In genomic region chr1:12644829-12645228, GRCh38 we compare ENCODE assay signal across 33 cellular contexts. TPM values are rescaled to one million over a fixed set of nuclear protein-coding genes. Genes with fewer than 3 reads are reported as not detected.
"Had no signal": no experiment of that assay in that cellular context is flagged by ENCODE, and none has a peak within 500 bp of the region (broad histone marks: within the 10 kb centered on the region; RNA-seq: fewer than 3 reads in every experiment).

No MANE protein-coding gene starts in this region.

- H3K27me3 ChIP-seq: neural progenitor cell, ovary, spleen, testis, tibial artery, transverse colon, upper lobe of right lung, vagina had no signal

- H3K4me3 ChIP-seq: neural progenitor cell, ovary, psoas muscle, skin epidermis, smooth muscle cell, spleen, suprapubic skin, testis, tibial artery, transverse colon, upper lobe of right lung, vagina had no signal

- H2AFZ ChIP-seq: neural progenitor cell, parathyroid adenoma had no signal

- H3K9me3 ChIP-seq: ovary, testis, upper lobe of right lung had no signal

- H3K27ac ChIP-seq: neural progenitor cell, ovary, parathyroid adenoma, psoas muscle, skin epidermis, spleen, suprapubic skin, testis, tibial artery, transverse colon, upper lobe of right lung, vagina had no signal

- H3K9ac ChIP-seq: neural progenitor cell, parathyroid adenoma had no signal

- DNase-seq: naive thymus-derived CD4-positive, alpha-beta T cell; natural killer cell; occipital lobe; ovary; posterior cingulate gyrus; right cardiac atrium; spleen; stimulated activated CD4-positive, alpha-beta T cell treated with anti-CD3 and anti-CD28 coated beads, Interleukin-12 subunit alpha, Interleukin-12 subunit beta, amount 100 ng/mL, for 4 hours; stimulated activated CD4-positive, alpha-beta T cell treated with anti-CD3 and anti-CD28 coated beads, Interleukin-1b, Interleukin-23, amount 100 ng/mL, for 48 hours; stimulated activated CD4-positive, alpha-beta T cell treated with anti-CD3 and anti-CD28 coated beads, Interleukin-4, amount 100 ng/mL, for 1 hour; stimulated activated CD4-positive, alpha-beta T cell treated with anti-CD3 and anti-CD28 coated beads, Interleukin-4, amount 100 ng/mL, for 4 hours; stimulated activated CD8-positive, alpha-beta memory T cell treated with anti-CD3 and anti-CD28 coated beads, Interleukin-4, amount 100 ng/mL, for 48 hours; stimulated activated naive CD4-positive, alpha-beta T cell; stimulated activated naive CD8-positive, alpha-beta T cell treated with anti-CD3 and anti-CD28 coated beads, Interleukin-15, amount 100 ng/mL, for 72 hours; stimulated activated naive CD8-positive, alpha-beta T cell treated with anti-CD3 and anti-CD28 coated beads, Interleukin-15, Interleukin-2, amounts not matched to agents 100 U/mL and 50 U/mL, for 24 hours; substantia nigra; testis; tibial artery; transverse colon had no signal

- H3K36me3 ChIP-seq: neural progenitor cell, ovary, spleen, suprapubic skin, tibial artery, transverse colon, upper lobe of right lung, vagina had no signal

- H3K4me2 ChIP-seq: neural progenitor cell, smooth muscle cell had no signal

- H3K4me1 ChIP-seq: neural progenitor cell, parathyroid adenoma, psoas muscle, spleen, suprapubic skin, testis, transverse colon, upper lobe of right lung, vagina had no signal

- ATAC-seq: naive thymus-derived CD4-positive, alpha-beta T cell; natural killer cell; psoas muscle; right cardiac atrium; sciatic nerve; stimulated activated memory B cell treated with anti-CD40 and anti-IgM and Interleukin-4, amounts not matched to agents 10 μg/mL and 1 μg/mL and 100 μg/mL, for 72 hours; stimulated activated naive CD8-positive, alpha-beta T cell treated with anti-CD3 and anti-CD28 coated beads, Interleukin-15, amount 100 ng/mL, for 72 hours; stimulated activated naive CD8-positive, alpha-beta T cell treated with anti-CD3 and anti-CD28 coated beads, Interleukin-15, Interleukin-2, amounts not matched to agents 100 U/mL and 50 U/mL, for 24 hours; upper lobe of right lung had no signal

- H3K79me2 ChIP-seq: parathyroid adenoma had no signal

RNA-seq across cellular contexts. Expression of gene AADACL4, which starts 0.9 kb away (rescaled TPM):
- total RNA-seq: naive thymus-derived CD4-positive, alpha-beta T cell; natural killer cell; occipital lobe; osteoblast; ovary; psoas muscle; renal cortical epithelial cell; right cardiac atrium; sciatic nerve; smooth muscle cell; suprapubic skin; testis; transverse colon; upper lobe of right lung; vagina had no signal
- polyA plus RNA-seq: naive thymus-derived CD4-positive, alpha-beta T cell; neural cell; psoas muscle; right cardiac atrium; smooth muscle cell; urinary bladder had no signal
